In genomic region chr1:39576016-39576657, GRCh38 we compare ENCODE assay signal across 8 cellular contexts. TPM values are rescaled to one million over a fixed set of nuclear protein-coding genes. Genes with fewer than 3 reads are reported as not detected.
DNase-seq lines count a peak whose midpoint lies in the region; ATAC-seq and TF ChIP-seq lines count a peak whose summit lies in the region.

No MANE protein-coding gene starts in this region.

- TF ChIP-seq CTCF in activated B cell treated with CpG ODN at 0.5 μM for 24 hours (IDR thresholded peaks at IDR 0.05) = no peak

- intact Hi-C loops in activated B cell treated with CpG ODN at 0.5 μM for 24 hours (cut with micrococcal nuclease) = loop anchor here (1.0 to 5.0 kb wide), 3 partner anchors 17 to 1286 kb away; partner anchors contain the start of gene CITED4

- H3K36me3 ChIP-seq in CD4-positive, CD25-positive, alpha-beta regulatory T cell (ENCODE audit: control insufficient read depth, insufficient read depth, low read length) = peaks cover 10% of the 10 kb centered on the region
- H3K36me3 ChIP-seq in mesendoderm (ENCODE audit: control insufficient read depth, insufficient read depth, low read length) = peaks cover 4% of the 10 kb centered on the region

- POLR2A ChIA-PET in activated B cell treated with CpG ODN at 0.5 μM for 24 hours (lab: Charles Lee) = interaction anchor here (0.5 to 2.0 kb wide), 6 partner anchors 9 to 162 kb away, joined by 4 to 12 read pairs (median 7); partner anchors contain the start of gene PPIE

- H2BK5ac ChIP-seq in mesendoderm (ENCODE audit: low read length) = no peak overlapping the region

- peak overlapping the region; percentile 81 for H3K18ac ChIP-seq in mesendoderm (ENCODE audit: low read length)

- peaks cover 15% of the 10 kb centered on the region for H3K36me3 Mint-ChIP-seq in CD4-positive, CD25-positive, alpha-beta regulatory T cell
- H3K36me3 Mint-ChIP-seq in activated B cell treated with CpG ODN at 0.5 μM for 24 hours (ENCODE audit: low read depth) = peaks cover 44% of the 10 kb centered on the region

- ATAC-seq in CD4-positive, CD25-positive, alpha-beta regulatory T cell (ENCODE audit: low read depth in 2 of 2) = peak; percentile 7 to 26
- ATAC-seq in GM19468 (IDR thresholded peaks at IDR 0.05; ENCODE audit: extremely low read depth, unreplicated experiment) (peak; percentile 24), HG03565 (IDR thresholded peaks at IDR 0.05; ENCODE audit: unreplicated experiment) (peak; percentile 26), activated B cell treated with CpG ODN at 0.5 μM for 24 hours (ENCODE audit: low read depth) (peak; percentile 49)

- CTCF ChIA-PET in activated B cell treated with CpG ODN at 0.5 μM for 24 hours (lab: Charles Lee) = no interaction called here

- peaks cover 26 to 43% (median 35%) of the 10 kb centered on the region in 4 donors for H3K4me1 Mint-ChIP-seq in CD4-positive, CD25-positive, alpha-beta regulatory T cell
- H3K4me1 Mint-ChIP-seq in activated B cell treated with CpG ODN at 0.5 μM for 24 hours = peaks cover 35% of the 10 kb centered on the region

- H3K79me2 ChIP-seq in mesendoderm (ENCODE audit: control insufficient read depth, insufficient read depth, low read length) = peaks cover 51% of the 10 kb centered on the region

- no peak overlapping the region for H3K23ac ChIP-seq in mesendoderm (ENCODE audit: low read length)

- H3K4me3 Mint-ChIP-seq in CD4-positive, CD25-positive, alpha-beta regulatory T cell = peak overlapping the region; percentile 92 to 98 (median 94)
- peak overlapping the region; percentile 89 for H3K4me3 Mint-ChIP-seq in activated B cell treated with CpG ODN at 0.5 μM for 24 hours

- WGBS in mesendoderm (ENCODE audit: extremely low coverage, insufficient coverage, low lambda C conversion rate) = no CpG with 5 or more reads among the region's 87 CpGs

- H3K9me3 ChIP-seq in CD4-positive, CD25-positive, alpha-beta regulatory T cell (ENCODE audit: control insufficient read depth in 2 of 2, low read length in 2 of 2) = no peaks in the 10 kb centered on the region

- H3K79me1 ChIP-seq in mesendoderm (ENCODE audit: low read length) = peaks cover 10% of the 10 kb centered on the region

- peak overlapping the region; percentile 93 for H3K56ac ChIP-seq in mesendoderm (ENCODE audit: low read length)

- peak overlapping the region; percentile 21 for H3K4me2 ChIP-seq in mesendoderm (ENCODE audit: low read length)

- peaks cover 9% of the 10 kb centered on the region for H3K27me3 Mint-ChIP-seq in CD4-positive, CD25-positive, alpha-beta regulatory T cell
- H3K27me3 Mint-ChIP-seq in activated B cell treated with CpG ODN at 0.5 μM for 24 hours = no peaks in the 10 kb centered on the region

- H3K27me3 ChIP-seq in CD4-positive, CD25-positive, alpha-beta regulatory T cell (ENCODE audit: control insufficient read depth, insufficient read depth, low read length) = no peaks in the 10 kb centered on the region
- H3K27me3 ChIP-seq in mesendoderm (ENCODE audit: insufficient read depth, low read length, poor library complexity) = no peaks in the 10 kb centered on the region

- peak overlapping the region; percentile 69 for H3K4me3 ChIP-seq in CD4-positive, CD25-positive, alpha-beta regulatory T cell (ENCODE audit: low read depth, low read length)
- peak overlapping the region; percentile 76 for H3K4me3 ChIP-seq in mesendoderm (ENCODE audit: low read length)

- peaks cover 29% of the 10 kb centered on the region for H3K4me1 ChIP-seq in CD4-positive, CD25-positive, alpha-beta regulatory T cell (ENCODE audit: control insufficient read depth, insufficient read depth, low read length, poor library complexity, severe bottlenecking)
- H3K4me1 ChIP-seq in mesendoderm (ENCODE audit: control insufficient read depth, low read depth, low read length) = peaks cover 4% of the 10 kb centered on the region

- no peak overlapping the region for H2BK15ac ChIP-seq in mesendoderm (replicated peaks; ENCODE audit: low read depth)

- H3K27ac Mint-ChIP-seq in CD4-positive, CD25-positive, alpha-beta regulatory T cell = peak overlapping the region; percentile 93 to 96 (median 96)
- peak overlapping the region; percentile 83 for H3K27ac Mint-ChIP-seq in activated B cell treated with CpG ODN at 0.5 μM for 24 hours

- H3K9ac ChIP-seq in mesendoderm (ENCODE audit: low read length) = peak overlapping the region; percentile 84

- H3K9me3 Mint-ChIP-seq in CD4-positive, CD25-positive, alpha-beta regulatory T cell = no peaks in the 10 kb centered on the region
- H3K9me3 Mint-ChIP-seq in activated B cell treated with CpG ODN at 0.5 μM for 24 hours = no peaks in the 10 kb centered on the region

- H3K4ac ChIP-seq in mesendoderm (ENCODE audit: low read depth, low read length) = peak overlapping the region; percentile 77

- DNase-seq in CD4-positive, CD25-positive, alpha-beta regulatory T cell = peak; percentile 21 to 39 (median 32)
- DNase-seq in activated B cell treated with CpG ODN at 0.5 μM for 24 hours = peak; percentile 50
- peak; percentile 19 for DNase-seq in effector CD8-positive, alpha-beta T cell (lab: John Stamatoyannopoulos, UW)
- DNase-seq in mesendoderm = no peak
- peak in 25 of 49 donors; percentile 8 to 57 (median 42) for DNase-seq in substantia nigra (lab: John Stamatoyannopoulos, UW)
- no peak for DNase-seq in NCI-H1930 (lab: John Stamatoyannopoulos, UW)

- H4K5ac ChIP-seq in mesendoderm (ENCODE audit: low read length) = no peak overlapping the region

- H2BK120ac ChIP-seq in mesendoderm (ENCODE audit: low read depth, low read length) = no peak overlapping the region

- no peak overlapping the region for H4K8ac ChIP-seq in mesendoderm (ENCODE audit: low read depth, low read length)

- H2AK5ac ChIP-seq in mesendoderm (ENCODE audit: low read length) = no peak overlapping the region

- peak overlapping the region; percentile 79 for H3K27ac ChIP-seq in CD4-positive, CD25-positive, alpha-beta regulatory T cell (ENCODE audit: insufficient read depth, low read length, poor library complexity, severe bottlenecking)
- H3K27ac ChIP-seq in mesendoderm (ENCODE audit: low read depth, low read length) = no peak overlapping the region
- peak overlapping the region; percentile 64 for H3K27ac ChIP-seq in substantia nigra (ENCODE audit: low read depth, low read length, poor library complexity, severe bottlenecking)

RNA-seq across cellular contexts. Expression of gene PABPC4, which starts 0.5 kb away (rescaled TPM):
- 236 TPM for total RNA-seq in CD4-positive, CD25-positive, alpha-beta regulatory T cell
- polyA plus RNA-seq in CD4-positive, CD25-positive, alpha-beta regulatory T cell = 10 to 100 TPM; 17.0 to 28.3 (median 21.3) TPM
- 310 and 314 TPM in 2 replicates for total RNA-seq in activated B cell treated with CpG ODN at 0.5 μM for 24 hours
- polyA plus RNA-seq in mesendoderm (2013, experiment 1 of 2) = 308 TPM
- 298 TPM for polyA plus RNA-seq in mesendoderm (2013, experiment 2 of 2)

Comparison
In these comparisons a context has a peak if more than half of its experiments do, and no peak if none do; other contexts are left out.
1. DNase-seq: peak in CD4-positive, CD25-positive, alpha-beta regulatory T cell (3 of 3), activated B cell treated with CpG ODN at 0.5 μM for 24 hours (single experiment), effector CD8-positive, alpha-beta T cell (single experiment) and substantia nigra (25 of 49); none in mesendoderm (single experiment) and NCI-H1930 (0 of 2).
2. Peak in every context shown above with its lines, with median percentiles within 50 percentile points of each other: ATAC-seq.